Comparison of ENCODE assay signal across 8 cellular contexts in the genomic region with DNA sequence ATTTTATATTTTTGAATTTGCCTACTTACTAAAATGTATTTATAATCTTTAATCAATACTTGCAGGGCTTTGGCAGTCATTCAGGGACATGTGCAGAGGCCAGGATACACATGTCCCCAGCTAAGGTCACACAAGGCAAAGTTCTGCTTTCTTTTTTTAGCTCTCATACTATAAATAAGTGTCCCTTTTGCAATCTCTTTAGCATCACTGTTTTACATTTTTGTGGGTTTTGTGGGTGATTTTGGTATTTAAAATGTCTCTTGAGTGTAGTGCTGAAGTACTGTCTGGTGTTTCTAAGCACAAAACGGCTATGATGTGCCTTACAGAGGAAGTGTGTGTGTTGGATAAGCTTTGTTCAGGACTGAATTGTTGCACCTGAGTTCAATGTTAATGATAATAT.
DNase-seq lines count a peak whose midpoint lies in the region; ATAC-seq and TF ChIP-seq lines count a peak whose summit lies in the region.

No MANE protein-coding gene starts in this region.

- no peak for TF ChIP-seq POLR2A in upper lobe of left lung (IDR thresholded peaks at IDR 0.05)

- peak; percentile 91 for ATAC-seq in GM21367 (IDR thresholded peaks at IDR 0.05; ENCODE audit: unreplicated experiment)
- ATAC-seq in HG03558 (IDR thresholded peaks at IDR 0.05; ENCODE audit: extremely low read depth, unreplicated experiment), result peak; percentile 79
- ATAC-seq in upper lobe of left lung (ENCODE audit: low FRiP score in 2 of 2), result peak; percentile 55 to 69
- no peak for ATAC-seq in activated naive CD4-positive, alpha-beta T cell treated with anti-CD3 and anti-CD28 coated beads, Interleukin-2, amount 50 U/mL, for 72 hours

- H3K4me1 ChIP-seq in upper lobe of left lung, result peaks cover 0 to 13% (median 5%) of the 10 kb centered on the region in 4 donors

- in situ Hi-C loops in astrocyte of the spinal cord (cut with HindIII; ENCODE audit: low sequenced_read_pairs), result no loop called here

- TF ChIP-seq CTCF in AG09319 (IDR thresholded peaks at IDR 0.05; ENCODE audit: low read depth, low read length), result no peak
- no peak for TF ChIP-seq CTCF in astrocyte of the spinal cord (IDR thresholded peaks at IDR 0.05; ENCODE audit: low read depth, low read length)
- no peak for TF ChIP-seq CTCF in upper lobe of left lung (IDR thresholded peaks at IDR 0.05)

- H3K36me3 Mint-ChIP-seq in activated naive CD4-positive, alpha-beta T cell treated with anti-CD3 and anti-CD28 coated beads, Interleukin-2, amount 50 U/mL, for 72 hours, result no peaks in the 10 kb centered on the region

- no peaks in the 10 kb centered on the region for H3K9me3 Mint-ChIP-seq in activated naive CD4-positive, alpha-beta T cell treated with anti-CD3 and anti-CD28 coated beads, Interleukin-2, amount 50 U/mL, for 72 hours

- H3K9me3 ChIP-seq in upper lobe of left lung, result no peaks in the 10 kb centered on the region

- no peak overlapping the region for H3K4me3 ChIP-seq in astrocyte of the spinal cord (ENCODE audit: low read depth, low read length)
- H3K4me3 ChIP-seq in upper lobe of left lung, result no peak overlapping the region

- DNase-seq in AG09319 (ENCODE audit: extremely low read depth, low read depth) (peak; percentile 59), astrocyte of the spinal cord (ENCODE audit: low read depth, low spot score) (peak; percentile 92), upper lobe of left lung (no peak), nucleus accumbens (lab: John Stamatoyannopoulos, UW) (no peak)
- DNase-seq in activated naive CD4-positive, alpha-beta T cell treated with anti-CD3 and anti-CD28 coated beads, Interleukin-2, amount 50 U/mL, for 72 hours (ENCODE audit: low spot score in 2 of 2), result no peak
- DNase-seq in stimulated activated naive CD4-positive, alpha-beta T cell (lab: John Stamatoyannopoulos, UW), result no peak

- no peak overlapping the region for H3K27ac Mint-ChIP-seq in activated naive CD4-positive, alpha-beta T cell treated with anti-CD3 and anti-CD28 coated beads, Interleukin-2, amount 50 U/mL, for 72 hours

- WGBS in upper lobe of left lung, 2 donors, result 14 to 25% methylated on average over 1 of the region's 1 CpG

- no peak overlapping the region for H3K27ac ChIP-seq in upper lobe of left lung

- TF ChIP-seq EP300 in upper lobe of left lung (IDR thresholded peaks at IDR 0.05), result peak in 1 of 4 donors; percentile 38

- no peaks in the 10 kb centered on the region for H3K36me3 ChIP-seq in upper lobe of left lung

- no peaks in the 10 kb centered on the region for H3K27me3 ChIP-seq in upper lobe of left lung

Comparison
In these comparisons a context has a peak if more than half of its experiments do, and no peak if none do; other contexts are left out.
1. DNase-seq: peak in AG09319 (single experiment) and astrocyte of the spinal cord (single experiment); none in upper lobe of left lung (0 of 2), activated naive CD4-positive, alpha-beta T cell treated with anti-CD3 and anti-CD28 coated beads, Interleukin-2, amount 50 U/mL, for 72 hours (0 of 2), nucleus accumbens (0 of 56) and stimulated activated naive CD4-positive, alpha-beta T cell (0 of 6).
2. ATAC-seq: peak in GM21367 (single experiment), HG03558 (single experiment) and upper lobe of left lung (2 of 2); none in activated naive CD4-positive, alpha-beta T cell treated with anti-CD3 and anti-CD28 coated beads, Interleukin-2, amount 50 U/mL, for 72 hours (0 of 2).